Comparison of ENCODE assay signal across 40 cellular contexts in genomic region chr6:4588581-4588980, GRCh38.
"Had no signal": no experiment of that assay in that cellular context is flagged by ENCODE, and none has a peak within 500 bp of the region (broad histone marks: within the 10 kb centered on the region; RNA-seq: fewer than 3 reads in every experiment).

No MANE protein-coding gene starts in this region.

- H3K27me3 ChIP-seq: adrenal gland, ascending aorta, body of pancreas, brain microvascular endothelial cell, breast epithelium, cardiac muscle cell had no signal

- H3K27ac ChIP-seq: adrenal gland, ascending aorta, body of pancreas, brain microvascular endothelial cell, breast epithelium, cardiac muscle cell had no signal

- H3K9me3 Mint-ChIP-seq: activated naive CD4-positive, alpha-beta T cell treated with anti-CD3 and anti-CD28 coated beads for 36 hours; activated naive CD4-positive, alpha-beta T cell treated with anti-CD3 and anti-CD28 coated beads, Interleukin-2, amount 10 ng/mL, durations not matched to agents 7 days and 5 days; activated naive CD4-positive, alpha-beta T cell treated with anti-CD3 and anti-CD28 coated beads, Interleukin-2, amount 50 U/mL, for 24 hours; activated naive CD4-positive, alpha-beta T cell treated with anti-CD3 and anti-CD28 coated beads, Interleukin-2, amount 50 U/mL, for 72 hours; activated naive CD8-positive, alpha-beta T cell treated with anti-CD3 and anti-CD28 coated beads for 36 hours; activated naive CD8-positive, alpha-beta T cell treated with anti-CD3 and anti-CD28 coated beads, Interleukin-2, amount 10 ng/mL, durations not matched to agents 7 days and 5 days; activated naive CD8-positive, alpha-beta T cell treated with anti-CD3 and anti-CD28 coated beads, Interleukin-2, amount 50 U/mL, for 24 hours; activated T-cell treated with anti-CD3 and anti-CD28 coated beads, Interleukin-2, amount 50 U/mL, for 24 hours; activated T-cell treated with anti-CD3 and anti-CD28 coated beads, Interleukin-2, amount 50 U/mL, for 4 hours; activated T-helper 1 cell treated with anti-CD3 and anti-CD28 coated beads, Interleukin-12 subunit alpha, Interleukin-12 subunit beta, Interleukin-2, Interleukin-4 antibody, amounts not matched to agents 30 ng/mL and 10 ng/mL and 1 ng/mL, durations not matched to agents 14 hours and 24 hours and 36 hours; activated T-helper 2 cell treated with anti-CD3 and anti-CD28 coated beads, Interferon-gamma antibody, Interleukin-2, Interleukin-4, amounts not matched to agents 10 μg/mL and 5 μg/mL and 100 μg/mL, durations not matched to agents 14 hours and 24 hours and 36 hours; central memory CD8-positive, alpha-beta T cell had no signal

- H3K27ac Mint-ChIP-seq: activated naive CD4-positive, alpha-beta T cell treated with anti-CD3 and anti-CD28 coated beads for 36 hours; activated naive CD4-positive, alpha-beta T cell treated with anti-CD3 and anti-CD28 coated beads, Interleukin-2, amount 10 ng/mL, durations not matched to agents 7 days and 5 days; activated naive CD4-positive, alpha-beta T cell treated with anti-CD3 and anti-CD28 coated beads, Interleukin-2, amount 50 U/mL, for 24 hours; activated naive CD4-positive, alpha-beta T cell treated with anti-CD3 and anti-CD28 coated beads, Interleukin-2, amount 50 U/mL, for 72 hours; activated naive CD8-positive, alpha-beta T cell; activated naive CD8-positive, alpha-beta T cell treated with anti-CD3 and anti-CD28 coated beads for 36 hours; activated naive CD8-positive, alpha-beta T cell treated with anti-CD3 and anti-CD28 coated beads, Interleukin-2, amount 10 ng/mL, durations not matched to agents 7 days and 5 days; activated naive CD8-positive, alpha-beta T cell treated with anti-CD3 and anti-CD28 coated beads, Interleukin-2, amount 50 U/mL, for 24 hours; activated T-cell treated with anti-CD3 and anti-CD28 coated beads, Interleukin-2, amount 50 U/mL, for 24 hours; activated T-cell treated with anti-CD3 and anti-CD28 coated beads, Interleukin-2, amount 50 U/mL, for 72 hours; activated T-helper 1 cell treated with anti-CD3 and anti-CD28 coated beads, Interleukin-12 subunit alpha, Interleukin-12 subunit beta, Interleukin-2, Interleukin-4 antibody, amounts not matched to agents 30 ng/mL and 10 ng/mL and 1 ng/mL, durations not matched to agents 14 hours and 24 hours and 36 hours; activated T-helper 17 cell treated with anti-CD3 and anti-CD28 coated beads, Interleukin-2, amount 50 U/mL, for 72 hours; activated T-helper 2 cell treated with anti-CD3 and anti-CD28 coated beads, Interferon-gamma antibody, Interleukin-2, Interleukin-4, amounts not matched to agents 10 μg/mL and 5 μg/mL and 100 μg/mL, durations not matched to agents 14 hours and 24 hours and 36 hours; brain had no signal

- H3K4me3 Mint-ChIP-seq: activated naive CD4-positive, alpha-beta T cell treated with anti-CD3 and anti-CD28 coated beads for 36 hours; activated naive CD4-positive, alpha-beta T cell treated with anti-CD3 and anti-CD28 coated beads, Interleukin-2, amount 10 ng/mL, durations not matched to agents 7 days and 5 days; activated naive CD4-positive, alpha-beta T cell treated with anti-CD3 and anti-CD28 coated beads, Interleukin-2, amount 50 U/mL, for 24 hours; activated naive CD8-positive, alpha-beta T cell; activated naive CD8-positive, alpha-beta T cell treated with anti-CD3 and anti-CD28 coated beads for 36 hours; activated naive CD8-positive, alpha-beta T cell treated with anti-CD3 and anti-CD28 coated beads, Interleukin-2, amount 10 ng/mL, durations not matched to agents 7 days and 5 days; activated naive CD8-positive, alpha-beta T cell treated with anti-CD3 and anti-CD28 coated beads, Interleukin-2, amount 50 U/mL, for 24 hours; activated T-cell treated with anti-CD3 and anti-CD28 coated beads, Interleukin-2, amount 50 U/mL, for 24 hours; activated T-cell treated with anti-CD3 and anti-CD28 coated beads, Interleukin-2, amount 50 U/mL, for 4 hours; activated T-cell treated with anti-CD3 and anti-CD28 coated beads, Interleukin-2, amount 50 U/mL, for 72 hours; activated T-helper 1 cell treated with anti-CD3 and anti-CD28 coated beads, Interleukin-12 subunit alpha, Interleukin-12 subunit beta, Interleukin-2, Interleukin-4 antibody, amounts not matched to agents 30 ng/mL and 10 ng/mL and 1 ng/mL, durations not matched to agents 14 hours and 24 hours and 36 hours; activated T-helper 17 cell treated with anti-CD3 and anti-CD28 coated beads, Interleukin-2, amount 50 U/mL, for 72 hours; brain; central memory CD8-positive, alpha-beta T cell had no signal

- ATAC-seq: activated naive CD4-positive, alpha-beta T cell treated with anti-CD3 and anti-CD28 coated beads, Interleukin-2, amount 50 U/mL, for 72 hours; activated naive CD8-positive, alpha-beta T cell treated with anti-CD3 and anti-CD28 coated beads, Interleukin-2, amount 50 U/mL, for 24 hours; activated T-cell treated with anti-CD3 and anti-CD28 coated beads, Interleukin-2, amount 50 U/mL, for 4 hours; activated T-cell treated with anti-CD3 and anti-CD28 coated beads, Interleukin-2, amount 50 U/mL, for 72 hours; activated T-helper 17 cell treated with anti-CD3 and anti-CD28 coated beads, Interleukin-2, amount 50 U/mL, for 72 hours; body of pancreas had no signal

- H3K4me3 ChIP-seq: adrenal gland, ascending aorta, body of pancreas, breast epithelium, cardiac muscle cell had no signal

- DNase-seq: activated effector memory CD4-positive, alpha-beta T cell treated with anti-CD3 and anti-CD28 coated beads, Interleukin-2, amount 50 U/mL, for 16 hours; activated effector memory CD4-positive, alpha-beta T cell treated with Interleukin-2 at 50 U/mL for 16 hours; activated gamma-delta T cell; activated gamma-delta T cell treated with Interleukin-2 at 50 U/mL for 16 hours; activated naive CD4-positive, alpha-beta T cell; activated naive CD4-positive, alpha-beta T cell treated with anti-CD3 and anti-CD28 coated beads for 36 hours; activated naive CD4-positive, alpha-beta T cell treated with anti-CD3 and anti-CD28 coated beads, Interleukin-2, amount 10 ng/mL, durations not matched to agents 7 days and 5 days; activated naive CD4-positive, alpha-beta T cell treated with anti-CD3 and anti-CD28 coated beads, Interleukin-2, amount 50 U/mL, for 16 hours; activated naive CD4-positive, alpha-beta T cell treated with Interleukin-2 at 50 U/mL for 16 hours; activated naive CD8-positive, alpha-beta T cell treated with anti-CD3 and anti-CD28 coated beads for 36 hours; activated naive CD8-positive, alpha-beta T cell treated with anti-CD3 and anti-CD28 coated beads, Interleukin-2, amount 10 ng/mL, durations not matched to agents 7 days and 5 days; activated naive CD8-positive, alpha-beta T cell treated with anti-CD3 and anti-CD28 coated beads, Interleukin-2, amount 50 U/mL, for 24 hours; activated T-cell treated with anti-CD3 and anti-CD28 coated beads for 4 hours; activated T-cell treated with anti-CD3 and anti-CD28 coated beads, Interleukin-2, amount 50 U/mL, for 1 hour; activated T-cell treated with anti-CD3 and anti-CD28 coated beads, Interleukin-2, amount 50 U/mL, for 24 hours; activated T-cell treated with anti-CD3 and anti-CD28 coated beads, Interleukin-2, amount 50 U/mL, for 4 hours; activated T-cell treated with anti-CD3 and anti-CD28 coated beads, Interleukin-2, amount 50 U/mL, for 48 hours; activated T-cell treated with anti-CD3 and anti-CD28 coated beads, Interleukin-2, amount 50 U/mL, for 72 hours; adrenal gland; amniotic stem cell; amygdala; anterior cingulate cortex; aorta; body of pancreas; brain microvascular endothelial cell; caudate nucleus; central memory CD4-positive, alpha-beta T cell; cerebellar nuclear complex had no signal

- FAIRE-seq: astrocyte had no signal

- H3K9me3 ChIP-seq: adrenal gland, ascending aorta, body of pancreas, breast epithelium had no signal

- H3K27me3 Mint-ChIP-seq: activated naive CD4-positive, alpha-beta T cell treated with anti-CD3 and anti-CD28 coated beads, Interleukin-2, amount 10 ng/mL, durations not matched to agents 7 days and 5 days; activated naive CD4-positive, alpha-beta T cell treated with anti-CD3 and anti-CD28 coated beads, Interleukin-2, amount 50 U/mL, for 24 hours; activated naive CD8-positive, alpha-beta T cell; activated naive CD8-positive, alpha-beta T cell treated with anti-CD3 and anti-CD28 coated beads, Interleukin-2, amount 10 ng/mL, durations not matched to agents 7 days and 5 days; central memory CD8-positive, alpha-beta T cell had no signal

- H3K36me3 Mint-ChIP-seq: activated naive CD4-positive, alpha-beta T cell treated with anti-CD3 and anti-CD28 coated beads, Interleukin-2, amount 10 ng/mL, durations not matched to agents 7 days and 5 days; activated naive CD4-positive, alpha-beta T cell treated with anti-CD3 and anti-CD28 coated beads, Interleukin-2, amount 50 U/mL, for 24 hours; activated naive CD4-positive, alpha-beta T cell treated with anti-CD3 and anti-CD28 coated beads, Interleukin-2, amount 50 U/mL, for 72 hours; activated naive CD8-positive, alpha-beta T cell; activated naive CD8-positive, alpha-beta T cell treated with anti-CD3 and anti-CD28 coated beads for 36 hours; activated naive CD8-positive, alpha-beta T cell treated with anti-CD3 and anti-CD28 coated beads, Interleukin-2, amount 10 ng/mL, durations not matched to agents 7 days and 5 days; brain had no signal

- H3K36me3 ChIP-seq: adrenal gland, ascending aorta, brain microvascular endothelial cell, breast epithelium, cardiac muscle cell had no signal

- H3K4me1 ChIP-seq: adrenal gland, ascending aorta, body of pancreas, breast epithelium had no signal

- H3K4me1 Mint-ChIP-seq: activated naive CD4-positive, alpha-beta T cell treated with anti-CD3 and anti-CD28 coated beads, Interleukin-2, amount 10 ng/mL, durations not matched to agents 7 days and 5 days; activated naive CD4-positive, alpha-beta T cell treated with anti-CD3 and anti-CD28 coated beads, Interleukin-2, amount 50 U/mL, for 24 hours; activated naive CD8-positive, alpha-beta T cell treated with anti-CD3 and anti-CD28 coated beads, Interleukin-2, amount 10 ng/mL, durations not matched to agents 7 days and 5 days; activated T-helper 17 cell treated with anti-CD3 and anti-CD28 coated beads, Interleukin-2, amount 50 U/mL, for 72 hours; brain; central memory CD8-positive, alpha-beta T cell had no signal
